16 cellular contexts compared by ENCODE assay signal in genomic region chr16:19709381-19710136, GRCh38. TPM values are rescaled to one million over a fixed set of nuclear protein-coding genes. Genes with fewer than 3 reads are reported as not detected.
DNase-seq lines count a peak whose midpoint lies in the region; ATAC-seq and TF ChIP-seq lines count a peak whose summit lies in the region.
"Had no signal": no experiment of that assay in that cellular context is flagged by ENCODE, and none has a peak within 500 bp of the region (broad histone marks: within the 10 kb centered on the region; RNA-seq: fewer than 3 reads in every experiment).

No MANE protein-coding gene starts in this region.

- no peak for DNase-seq in CD4-positive, CD25-positive, alpha-beta regulatory T cell
- DNase-seq in Panc1 (ENCODE audit: low read depth, low spot score) = no peak
- DNase-seq in glutamatergic neuron = no peak
- no peak for DNase-seq in aorta
- no peak for DNase-seq in HEK293T (ENCODE audit: extremely low spot score)
- DNase-seq: effector CD8-positive, alpha-beta T cell; KBM-7; NCI-H1417; NCI-H2227 treated with DMSO at 0.1 percent for 48 hours; SIG-M5; stimulated activated CD4-positive, alpha-beta T cell treated with anti-CD3 and anti-CD28 coated beads, Interleukin-1b, Interleukin-23, amount 100 ng/mL, for 48 hours; T-helper 9 cell had no signal

- H3K4me3 ChIP-seq in CD4-positive, CD25-positive, alpha-beta regulatory T cell (ENCODE audit: low read depth, low read length) = no peak overlapping the region
- H3K4me3 ChIP-seq in Panc1 (ENCODE audit: low read depth in 2 of 2, low read length in 2 of 2) (no peak overlapping the region), parathyroid adenoma (ENCODE audit: low read depth, low read length) (no peak overlapping the region), aorta (ENCODE audit: low read length in 2 of 2) (no peak overlapping the region)
- H3K4me3 ChIP-seq: prostate gland had no signal

- H3K4me2 ChIP-seq in parathyroid adenoma (ENCODE audit: low read length) = no peak overlapping the region

- no peak overlapping the region for H2AFZ ChIP-seq in parathyroid adenoma

- peaks cover 40% of the 10 kb centered on the region for H3K36me3 ChIP-seq in CD4-positive, CD25-positive, alpha-beta regulatory T cell (ENCODE audit: control insufficient read depth, insufficient read depth, low read length)
- peaks cover 8% of the 10 kb centered on the region; the same call in 1 of the 2 replicates for H3K36me3 ChIP-seq in Panc1 (ENCODE audit: control insufficient read depth, insufficient read depth, low read length)
- no peaks in the 10 kb centered on the region for H3K36me3 ChIP-seq in parathyroid adenoma (ENCODE audit: control insufficient read depth, insufficient read depth, low read length)
- H3K36me3 ChIP-seq in aorta (ENCODE audit: control insufficient read depth in 1 of 2, insufficient read depth in 2 of 2, low read length in 1 of 2) = peaks cover 0 to 6% of the 10 kb centered on the region in 2 donors

- POLR2A ChIA-PET in Panc1 (lab: Charles Lee) = no interaction called here
- POLR2A ChIA-PET in HEK293T (lab: Yijun Ruan, JAX) = no interaction called here

- no peaks in the 10 kb centered on the region for H3K27me3 ChIP-seq in CD4-positive, CD25-positive, alpha-beta regulatory T cell (ENCODE audit: control insufficient read depth, insufficient read depth, low read length)
- H3K27me3 ChIP-seq in Panc1 (ENCODE audit: control insufficient read depth, insufficient read depth, low read length) (no peaks in the 10 kb centered on the region), parathyroid adenoma (ENCODE audit: control insufficient read depth, insufficient read depth, low read length) (no peaks in the 10 kb centered on the region), aorta (ENCODE audit: control insufficient read depth in 1 of 2, insufficient read depth in 2 of 2, low read length in 1 of 2) (no peaks in the 10 kb centered on the region)

- no peak overlapping the region for H3K4me3 Mint-ChIP-seq in CD4-positive, CD25-positive, alpha-beta regulatory T cell
- no peak overlapping the region for H3K4me3 Mint-ChIP-seq in glutamatergic neuron (ENCODE audit: unreplicated experiment)

- H3K4me1 ChIP-seq in CD4-positive, CD25-positive, alpha-beta regulatory T cell (ENCODE audit: control insufficient read depth, insufficient read depth, low read length, poor library complexity, severe bottlenecking) = no peaks in the 10 kb centered on the region
- H3K4me1 ChIP-seq in Panc1 (ENCODE audit: control insufficient read depth, insufficient read depth, low read length) = no peaks in the 10 kb centered on the region
- peaks cover 45% of the 10 kb centered on the region for H3K4me1 ChIP-seq in parathyroid adenoma
- H3K4me1 ChIP-seq in aorta (ENCODE audit: control insufficient read depth in 1 of 2, insufficient read depth in 2 of 2, low read length in 2 of 2) = no peaks in the 10 kb centered on the region
- H3K4me1 ChIP-seq: prostate gland had no signal

- intact Hi-C loops in Panc1 (cut with micrococcal nuclease; ENCODE audit: unreplicated experiment) (loop anchor here (5.0 kb wide), 1 partner anchor 178 kb away; no protein-coding TSS in a partner anchor), aorta (cut with DNase I) (loop anchor here in 1 of 2 donors (10.0 kb wide), 1 partner anchor 155 kb away; the partner anchor contains the start of gene VPS35L)

- no peaks in the 10 kb centered on the region for H3K27me3 Mint-ChIP-seq in CD4-positive, CD25-positive, alpha-beta regulatory T cell
- peaks cover 5% of the 10 kb centered on the region for H3K27me3 Mint-ChIP-seq in glutamatergic neuron (ENCODE audit: unreplicated experiment)

- no peaks in the 10 kb centered on the region for H3K9me3 Mint-ChIP-seq in CD4-positive, CD25-positive, alpha-beta regulatory T cell
- peaks cover 6% of the 10 kb centered on the region for H3K9me3 Mint-ChIP-seq in glutamatergic neuron (ENCODE audit: unreplicated experiment)

- H3K27ac Mint-ChIP-seq in CD4-positive, CD25-positive, alpha-beta regulatory T cell = peak overlapping the region in 2 of 3 donors; percentile 69 to 92
- H3K27ac Mint-ChIP-seq in glutamatergic neuron (ENCODE audit: unreplicated experiment) = peak overlapping the region; percentile 22

- WGBS in aorta, 2 donors = 95% methylated on average over 22 of the region's 22 CpGs

- no peak overlapping the region for H3K9ac ChIP-seq in parathyroid adenoma

- H3K27ac ChIP-seq in CD4-positive, CD25-positive, alpha-beta regulatory T cell (ENCODE audit: insufficient read depth, low read length, poor library complexity, severe bottlenecking) = no peak overlapping the region
- no peak overlapping the region for H3K27ac ChIP-seq in Panc1 (ENCODE audit: low read length)
- H3K27ac ChIP-seq in parathyroid adenoma = peak overlapping the region; percentile 54
- H3K27ac ChIP-seq in aorta (ENCODE audit: low read depth in 1 of 2, low read length in 2 of 2) = no peak overlapping the region
- H3K27ac ChIP-seq: prostate gland had no signal

- ATAC-seq in CD4-positive, CD25-positive, alpha-beta regulatory T cell (ENCODE audit: low read depth in 2 of 2) = no peak
- no peak for ATAC-seq in Panc1
- ATAC-seq in GM18907 (IDR thresholded peaks at IDR 0.05; ENCODE audit: unreplicated experiment) = no peak
- no peak for ATAC-seq in aorta (ENCODE audit: low FRiP score)
- ATAC-seq in HG03565 (IDR thresholded peaks at IDR 0.05; ENCODE audit: unreplicated experiment) = no peak

- no peak for TF ChIP-seq CTCF in Panc1 (IDR thresholded peaks at IDR 0.05)
- TF ChIP-seq CTCF in glutamatergic neuron (IDR thresholded peaks at IDR 0.05; ENCODE audit: partially characterized antibody, unreplicated experiment) = no peak
- TF ChIP-seq CTCF in parathyroid adenoma (IDR thresholded peaks at IDR 0.05) = no peak

- CTCF ChIA-PET in Panc1 (lab: Charles Lee) (no interaction called here), HEK293T (lab: Yijun Ruan, JAX) (interaction anchor here (1.3 kb wide), 1 partner anchor 177 kb away, joined by 3 read pairs; no protein-coding TSS in a partner anchor)

- peaks cover 46% of the 10 kb centered on the region for H3K79me2 ChIP-seq in parathyroid adenoma

- BruUV-seq in Panc1 (replicated peaks; lab: Mats Ljungman, UMichigan) = TSS peak; percentile 15

- H3K36me3 Mint-ChIP-seq in CD4-positive, CD25-positive, alpha-beta regulatory T cell = peaks cover 43% of the 10 kb centered on the region
- H3K36me3 Mint-ChIP-seq in glutamatergic neuron (ENCODE audit: unreplicated experiment) = peaks cover 5% of the 10 kb centered on the region

- H3K9me3 ChIP-seq in CD4-positive, CD25-positive, alpha-beta regulatory T cell (ENCODE audit: control insufficient read depth in 2 of 2, low read length in 2 of 2) = no peaks in the 10 kb centered on the region
- H3K9me3 ChIP-seq in Panc1 (ENCODE audit: control insufficient read depth, insufficient read depth, low read depth, low read length) (no peaks in the 10 kb centered on the region), parathyroid adenoma (ENCODE audit: control insufficient read depth, low read length) (no peaks in the 10 kb centered on the region), aorta (ENCODE audit: control insufficient read depth, low read length) (no peaks in the 10 kb centered on the region)
- H3K9me3 ChIP-seq: prostate gland had no signal

- in situ Hi-C loops in Panc1 (cut with HindIII; ENCODE audit: low pct_unique_long_range_greater_than_20kb, low sequenced_read_pairs) = no loop called here

- H3K4me1 Mint-ChIP-seq in CD4-positive, CD25-positive, alpha-beta regulatory T cell = peaks cover 0 to 15% (median 12%) of the 10 kb centered on the region in 4 donors
- peaks cover 5% of the 10 kb centered on the region for H3K4me1 Mint-ChIP-seq in glutamatergic neuron (ENCODE audit: low read depth, unreplicated experiment)

TF ChIP-seq in HEK293T, 16 proteins besides CTCF, POLR2A, EP300 and RAD21:
- TF ChIP-seq FOXA1 (IDR thresholded peaks at IDR 0.05) (no peak), FOXM1 (IDR thresholded peaks at IDR 0.05; ENCODE audit: borderline replicate concordance) (no peak)

RNA-seq across cellular contexts. Expression of gene KNOP1, which starts 8.5 kb away (rescaled TPM):
- total RNA-seq in CD4-positive, CD25-positive, alpha-beta regulatory T cell = 3.2 TPM
- 1 to 10 TPM; 3.1 to 6.8 (median 6.6) TPM for polyA plus RNA-seq in CD4-positive, CD25-positive, alpha-beta regulatory T cell
- total RNA-seq in Panc1 (2021; ENCODE audit: unreplicated experiment) (70.1 TPM), glutamatergic neuron (ENCODE audit: unreplicated experiment) (25.6 TPM), aorta (10 to 100 TPM in 1 of 2 donors, 1 to 10 TPM in 1; 7.6 to 11.6 TPM)
- polyA plus RNA-seq in Panc1 (2012; ENCODE audit: insufficient read length) = 63.0 TPM
- polyA plus RNA-seq in aorta = 10 to 100 TPM in 1 of 2 donors, 1 to 10 TPM in 1; 6.5 to 12.9 TPM

RNA-seq across cellular contexts. Expression of gene IQCK, which starts 8.5 kb away (rescaled TPM):
- total RNA-seq in CD4-positive, CD25-positive, alpha-beta regulatory T cell = 1.7 TPM
- polyA plus RNA-seq in CD4-positive, CD25-positive, alpha-beta regulatory T cell = 1 to 10 TPM in 3 of 4 donors, under 1 TPM in 1; 0.23 to 1.8 (median 1.6) TPM
- total RNA-seq in Panc1 (2021; ENCODE audit: unreplicated experiment) (15.5 TPM), glutamatergic neuron (ENCODE audit: unreplicated experiment) (5.1 TPM), aorta (1 to 10 TPM; 5.0 to 10.0 TPM)
- 14.3 TPM for polyA plus RNA-seq in Panc1 (2012; ENCODE audit: insufficient read length)
- polyA plus RNA-seq in aorta = 1 to 10 TPM; 4.0 to 6.4 TPM
